Comparison of ENCODE assay signal across 25 cellular contexts in genomic region chr11:41377709-41378394, GRCh38.
DNase-seq lines count a peak whose midpoint lies in the region; ATAC-seq and TF ChIP-seq lines count a peak whose summit lies in the region.
"Had no signal": no experiment of that assay in that cellular context is flagged by ENCODE, and none has a peak within 500 bp of the region (broad histone marks: within the 10 kb centered on the region; RNA-seq: fewer than 3 reads in every experiment).

No MANE protein-coding gene starts in this region.

- TF ChIP-seq CTCF in body of pancreas (IDR thresholded peaks at IDR 0.05) (no peak), progenitor cell of endocrine pancreas (IDR thresholded peaks at IDR 0.05; ENCODE audit: unreplicated experiment) (no peak), dorsolateral prefrontal cortex (IDR thresholded peaks at IDR 0.05 in 54 of 56, conservative IDR thresholded peaks at IDR 0.05 in 2 of 56; ENCODE audit: low read depth in 1 of 56, partially characterized antibody in 56 of 56) (no peak)

- H3K27me3 Mint-ChIP-seq in progenitor cell of endocrine pancreas, result no peaks in the 10 kb centered on the region
- H3K27me3 Mint-ChIP-seq: activated CD4-positive, alpha-beta memory T cell treated with anti-CD3 and anti-CD28 coated beads, Interleukin-2, amount 10 ng/mL, durations not matched to agents 7 days and 5 days; activated naive CD4-positive, alpha-beta T cell treated with anti-CD3 and anti-CD28 coated beads, Interleukin-2, amount 10 ng/mL, durations not matched to agents 7 days and 5 days; brain; naive B cell had no signal

- WGBS in body of pancreas, 2 donors, result 10 to 13% methylated on average over 7 of the region's 7 CpGs

- H3K4me3 ChIP-seq in body of pancreas (no peak overlapping the region), dorsolateral prefrontal cortex (no peak overlapping the region)
- H3K4me3 ChIP-seq: skin epidermis had no signal

- H3K4me1 Mint-ChIP-seq in progenitor cell of endocrine pancreas (ENCODE audit: low read depth), result peaks cover 42% of the 10 kb centered on the region
- H3K4me1 Mint-ChIP-seq: activated CD4-positive, alpha-beta memory T cell treated with anti-CD3 and anti-CD28 coated beads, Interleukin-2, amount 10 ng/mL, durations not matched to agents 7 days and 5 days; activated naive CD4-positive, alpha-beta T cell treated with anti-CD3 and anti-CD28 coated beads, Interleukin-2, amount 10 ng/mL, durations not matched to agents 7 days and 5 days; mesothelial cell of epicardium; naive B cell had no signal

- peak overlapping the region; percentile 63 for H3K27ac Mint-ChIP-seq in progenitor cell of endocrine pancreas
- H3K27ac Mint-ChIP-seq: activated CD4-positive, alpha-beta memory T cell treated with anti-CD3 and anti-CD28 coated beads, Interleukin-2, amount 10 ng/mL, durations not matched to agents 7 days and 5 days; activated naive CD4-positive, alpha-beta T cell treated with anti-CD3 and anti-CD28 coated beads, Interleukin-2, amount 10 ng/mL, durations not matched to agents 7 days and 5 days; CD8-positive, alpha-beta T cell; mesothelial cell of epicardium; naive B cell had no signal

- intact Hi-C loops in body of pancreas (cut with DNase I), result no loop called here
- intact Hi-C loops in dorsolateral prefrontal cortex (cut with DNase I), result no loop called here

- no peaks in the 10 kb centered on the region for H3K9me3 ChIP-seq in body of pancreas
- H3K9me3 ChIP-seq: BE2C had no signal

- TF ChIP-seq POLR2A in body of pancreas (IDR thresholded peaks at IDR 0.05), result no peak

- H3K27ac ChIP-seq in body of pancreas (no peak overlapping the region), dorsolateral prefrontal cortex (no peak overlapping the region)
- H3K27ac ChIP-seq: skin epidermis had no signal

- H3K9me3 Mint-ChIP-seq in progenitor cell of endocrine pancreas (ENCODE audit: low read depth), result no peaks in the 10 kb centered on the region
- H3K9me3 Mint-ChIP-seq: brain, mesothelial cell of epicardium had no signal

- no peaks in the 10 kb centered on the region for H3K36me3 ChIP-seq in body of pancreas (replicated peaks in 1 of 2; ENCODE audit: insufficient read depth in 1 of 2, low read depth in 2 of 2)
- H3K36me3 ChIP-seq: BE2C had no signal

- in situ Hi-C loops in KBM-7 (cut with MboI; ENCODE audit: low pct_unique_long_range_greater_than_20kb, low sequenced_read_pairs), result no loop called here

- DNase-seq in COLO668 (lab: John Stamatoyannopoulos, UW; ENCODE audit: unreplicated experiment) (peak; percentile 51), body of pancreas (peak in 3 of 4 donors; percentile 3 to 34 (median 14)), left lobe of liver (ENCODE audit: low spot score) (peak; percentile 73), progenitor cell of endocrine pancreas (ENCODE audit: low spot score, unreplicated experiment) (no peak), dorsolateral prefrontal cortex (no peak), KBM-7 (no peak), NCI-H1105 (lab: John Stamatoyannopoulos, UW) (no peak)
- no peak for DNase-seq in effector CD8-positive, alpha-beta T cell (lab: John Stamatoyannopoulos, UW)
- DNase-seq: activated CD4-positive, alpha-beta memory T cell treated with anti-CD3 and anti-CD28 coated beads, Interleukin-2, amount 10 ng/mL, durations not matched to agents 7 days and 5 days; activated CD8-positive, alpha-beta memory T cell treated with anti-CD3 and anti-CD28 coated beads, Interleukin-2, amount 50 U/mL, for 4 hours; activated naive CD4-positive, alpha-beta T cell treated with anti-CD3 and anti-CD28 coated beads, Interleukin-2, amount 10 ng/mL, durations not matched to agents 7 days and 5 days; BE2C; CD8-positive, alpha-beta T cell; cerebellar nuclear complex; EL; hypothalamus; naive B cell; NCI-H1436; NCI-H2081 treated with DMSO at 0.1 percent for 48 hours; NCI-H226; SHP77 treated with DMSO at 0.1 percent for 48 hours; stimulated activated naive CD4-positive, alpha-beta T cell had no signal

- H3K4me3 Mint-ChIP-seq in progenitor cell of endocrine pancreas (ENCODE audit: low read depth), result peak overlapping the region; percentile 7
- H3K4me3 Mint-ChIP-seq: activated CD4-positive, alpha-beta memory T cell treated with anti-CD3 and anti-CD28 coated beads, Interleukin-2, amount 10 ng/mL, durations not matched to agents 7 days and 5 days; activated naive CD4-positive, alpha-beta T cell treated with anti-CD3 and anti-CD28 coated beads, Interleukin-2, amount 10 ng/mL, durations not matched to agents 7 days and 5 days; brain; CD8-positive, alpha-beta T cell; mesothelial cell of epicardium; naive B cell had no signal

- H3K4me1 ChIP-seq in body of pancreas, result peaks cover 12% of the 10 kb centered on the region
- H3K4me1 ChIP-seq: BE2C had no signal

- ATAC-seq in body of pancreas (peak; percentile 47), left lobe of liver (peak; percentile 93)
- ATAC-seq: CD8-positive, alpha-beta T cell had no signal

- no peaks in the 10 kb centered on the region for H3K36me3 Mint-ChIP-seq in progenitor cell of endocrine pancreas (ENCODE audit: insufficient read depth)
- H3K36me3 Mint-ChIP-seq: activated naive CD4-positive, alpha-beta T cell treated with anti-CD3 and anti-CD28 coated beads, Interleukin-2, amount 10 ng/mL, durations not matched to agents 7 days and 5 days; brain; CD8-positive, alpha-beta T cell; mesothelial cell of epicardium; naive B cell had no signal

- H3K27me3 ChIP-seq in body of pancreas (no peaks in the 10 kb centered on the region), dorsolateral prefrontal cortex (no peaks in the 10 kb centered on the region)
- H3K27me3 ChIP-seq: BE2C had no signal

Comparison
In these comparisons a context has a peak if more than half of its experiments do, and no peak if none do; other contexts are left out.
1. DNase-seq: peak in COLO668 (single experiment), body of pancreas (3 of 4) and left lobe of liver (single experiment); none in progenitor cell of endocrine pancreas (single experiment), dorsolateral prefrontal cortex (0 of 10), KBM-7 (single experiment), effector CD8-positive, alpha-beta T cell (single experiment) and NCI-H1105 (single experiment).